In the genomic region with DNA sequence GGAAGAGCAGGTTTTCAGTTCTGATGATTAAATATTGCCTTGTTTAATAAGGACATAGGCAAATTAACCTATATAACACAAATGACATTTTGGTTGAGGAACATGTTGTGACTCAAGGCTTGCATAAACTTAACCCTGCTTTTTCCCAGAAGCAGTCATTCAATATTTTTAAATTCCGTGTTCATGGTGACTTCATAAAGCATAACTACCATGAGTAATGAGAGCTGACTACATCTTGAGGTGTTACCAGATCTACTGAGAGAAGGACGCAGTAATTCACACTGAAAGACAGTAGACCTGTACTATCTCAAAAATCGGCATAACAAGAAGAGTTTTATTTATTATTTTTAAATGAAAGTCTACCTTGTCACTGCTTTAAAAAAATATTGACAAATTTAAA, we compare ENCODE assay signal across 27 cellular contexts.
"Had no signal": no experiment of that assay in that cellular context is flagged by ENCODE, and none has a peak within 500 bp of the region (broad histone marks: within the 10 kb centered on the region; RNA-seq: fewer than 3 reads in every experiment).

No MANE protein-coding gene starts in this region.

- H3K9me3 ChIP-seq: left ventricle myocardium inferior, neutrophil, right atrium auricular region, right lobe of liver, suprapubic skin, thoracic aorta, tibial artery, uterus had no signal

- H3K9ac ChIP-seq: neural progenitor cell, parathyroid adenoma had no signal

- H3K4me2 ChIP-seq: hepatocyte, neural progenitor cell had no signal

- H3K36me3 ChIP-seq: left ventricle myocardium inferior, neural progenitor cell, neutrophil, right atrium auricular region, right lobe of liver, stomach, suprapubic skin, thoracic aorta, tibial artery, uterus had no signal

- DNase-seq: islet precursor cell; left ventricle myocardium inferior; naive B cell; natural killer cell; nephron progenitor cell; occipital lobe; right lobe of liver; stimulated activated CD4-positive, alpha-beta T cell treated with anti-CD3 and anti-CD28 coated beads, Interleukin-12 subunit alpha, Interleukin-12 subunit beta, amount 100 ng/mL, for 4 hours; stimulated activated CD4-positive, alpha-beta T cell treated with anti-CD3 and anti-CD28 coated beads, Interleukin-15, amount 100 ng/mL, for 24 hours; stimulated activated CD4-positive, alpha-beta T cell treated with anti-CD3 and anti-CD28 coated beads, Interleukin-2, amount 100 ng/mL, for 24 hours; stimulated activated CD4-positive, alpha-beta T cell treated with anti-CD3 and anti-CD28 coated beads, Interleukin-4, amount 100 ng/mL, for 1 hour; stimulated activated naive B cell treated with anti-CD40 and anti-IgM and Interleukin-4, amounts not matched to agents 10 μg/mL and 1 μg/mL and 100 μg/mL, for 72 hours; stimulated activated naive CD8-positive, alpha-beta T cell treated with anti-CD3 and anti-CD28 coated beads, Interleukin-15, Interleukin-2, amounts not matched to agents 100 U/mL and 50 U/mL, for 24 hours; stomach; tibial artery; uterus had no signal

- H3K4me1 ChIP-seq: left ventricle myocardium inferior, neural progenitor cell, parathyroid adenoma, right atrium auricular region, right lobe of liver, stomach, suprapubic skin, tibial artery, uterus had no signal

- H3K4me3 ChIP-seq: hepatocyte, left ventricle myocardium inferior, lung, neural progenitor cell, right atrium auricular region, right lobe of liver, stomach, suprapubic skin, thoracic aorta, tibial artery, uterus had no signal

- H2AFZ ChIP-seq: hepatocyte, neural progenitor cell, parathyroid adenoma had no signal

- H3K27me3 ChIP-seq: hepatocyte, neural progenitor cell, neutrophil, right atrium auricular region, right lobe of liver, stomach, suprapubic skin, tibial artery, uterus had no signal

- H3K27ac ChIP-seq: hepatocyte, left ventricle myocardium inferior, neural progenitor cell, neutrophil, parathyroid adenoma, right atrium auricular region, right lobe of liver, stomach, suprapubic skin, thoracic aorta, tibial artery, uterus had no signal

- H3K27me3 Mint-ChIP-seq: memory B cell; naive B cell; progenitor cell of endocrine pancreas; stimulated activated naive B cell treated with anti-CD40 and anti-IgM and Interleukin-4, amounts not matched to agents 10 μg/mL and 1 μg/mL and 100 μg/mL, for 72 hours; type B pancreatic cell had no signal

- H3K27ac Mint-ChIP-seq: memory B cell; naive B cell; natural killer cell; nephron progenitor cell; neural progenitor cell; progenitor cell of endocrine pancreas; stimulated activated naive B cell treated with anti-CD40 and anti-IgM and Interleukin-4, amounts not matched to agents 10 μg/mL and 1 μg/mL and 100 μg/mL, for 72 hours; type B pancreatic cell had no signal

- ATAC-seq: natural killer cell; right lobe of liver; stimulated activated naive B cell treated with anti-CD40 and anti-IgM and Interleukin-4, amounts not matched to agents 10 μg/mL and 1 μg/mL and 100 μg/mL, for 72 hours; stimulated activated naive CD8-positive, alpha-beta T cell treated with anti-CD3 and anti-CD28 coated beads, Interleukin-15, Interleukin-2, amounts not matched to agents 100 U/mL and 50 U/mL, for 24 hours had no signal

- H3K4me1 Mint-ChIP-seq: memory B cell; naive B cell; natural killer cell; nephron progenitor cell; neural progenitor cell; stimulated activated naive B cell treated with anti-CD40 and anti-IgM and Interleukin-4, amounts not matched to agents 10 μg/mL and 1 μg/mL and 100 μg/mL, for 72 hours had no signal

- H3K79me2 ChIP-seq: hepatocyte, parathyroid adenoma had no signal

- H3K4me3 Mint-ChIP-seq: memory B cell; naive B cell; natural killer cell; nephron progenitor cell; neural progenitor cell; stimulated activated naive B cell treated with anti-CD40 and anti-IgM and Interleukin-4, amounts not matched to agents 10 μg/mL and 1 μg/mL and 100 μg/mL, for 72 hours; type B pancreatic cell had no signal

- H3K36me3 Mint-ChIP-seq: memory B cell; naive B cell; neural progenitor cell; stimulated activated naive B cell treated with anti-CD40 and anti-IgM and Interleukin-4, amounts not matched to agents 10 μg/mL and 1 μg/mL and 100 μg/mL, for 72 hours; type B pancreatic cell had no signal

- H3K9me3 Mint-ChIP-seq: nephron progenitor cell, neural progenitor cell, type B pancreatic cell had no signal
